ENCODE assay signal across 8 cellular contexts in genomic region chr19:51366050-51366998, GRCh38. TPM values are rescaled to one million over a fixed set of nuclear protein-coding genes. Genes with fewer than 3 reads are reported as not detected.
A peak's percentile ranks its signal among the peaks of the same experiment; 100 is the strongest.
DNase-seq lines count a peak whose midpoint lies in the region; ATAC-seq and TF ChIP-seq lines count a peak whose summit lies in the region.

Gene ETFB (minus strand): TSS chr19:51366388. CDS start chr19:51366326, 62 bp downstream.

- ATAC-seq in GM21381 (IDR thresholded peaks at IDR 0.05; ENCODE audit: unreplicated experiment) = peak; percentile 48
- ATAC-seq in foreskin keratinocyte = peak; percentile 78

- H3K27ac ChIP-seq in CD8-positive, alpha-beta memory T cell (ENCODE audit: low read depth, low read length) = peak within 1 kb of the TSS; percentile 94
- H3K27ac ChIP-seq in foreskin keratinocyte (peak within 1 kb of the TSS; percentile 60), neural progenitor cell (peak within 1 kb of the TSS; percentile 2), stomach (peak within 1 kb of the TSS; percentile 85 to 98 (median 93))

- peak within 1 kb of the TSS; percentile 89 to 99 (median 95) for H3K4me3 Mint-ChIP-seq in CD8-positive, alpha-beta memory T cell
- H3K4me3 Mint-ChIP-seq in IgD-negative memory B cell (peak within 1 kb of the TSS; percentile 89 to 98 (median 96)), neural progenitor cell (peak within 1 kb of the TSS; percentile 99)

- H3K27me3 ChIP-seq in CD8-positive, alpha-beta memory T cell (ENCODE audit: insufficient read depth, low read length, poor library complexity, severe bottlenecking) = no peaks in the 10 kb centered on the region
- no peaks in the 10 kb centered on the region for H3K27me3 ChIP-seq in foreskin keratinocyte
- H3K27me3 ChIP-seq in neural progenitor cell = no peaks in the 10 kb centered on the region
- H3K27me3 ChIP-seq in stomach = no peaks in the 10 kb centered on the region

- H3K9ac ChIP-seq in neural progenitor cell = peak within 1 kb of the TSS; percentile 69

- no peaks in the 10 kb centered on the region for H3K36me3 ChIP-seq in CD8-positive, alpha-beta memory T cell (ENCODE audit: insufficient read depth, low read length)
- H3K36me3 ChIP-seq in neural progenitor cell (no peaks in the 10 kb centered on the region), stomach (no peaks in the 10 kb centered on the region)

- H3K9me3 ChIP-seq in CD8-positive, alpha-beta memory T cell (ENCODE audit: low read length) = no peaks in the 10 kb centered on the region
- H3K9me3 ChIP-seq in neural progenitor cell (ENCODE audit: low read depth) (no peaks in the 10 kb centered on the region), stomach (no peaks in the 10 kb centered on the region)

- peaks cover 0 to 10% of the 10 kb centered on the region in 2 donors for H3K27me3 Mint-ChIP-seq in CD8-positive, alpha-beta memory T cell
- H3K27me3 Mint-ChIP-seq in IgD-negative memory B cell (no peaks in the 10 kb centered on the region), neural progenitor cell (ENCODE audit: insufficient read depth, low read depth) (peaks cover 9% of the 10 kb centered on the region)

- H3K36me3 Mint-ChIP-seq in CD8-positive, alpha-beta memory T cell = peaks cover 0 to 18% (median 3%) of the 10 kb centered on the region in 3 donors
- H3K36me3 Mint-ChIP-seq in IgD-negative memory B cell (no peaks in the 10 kb centered on the region), neural progenitor cell (no peaks in the 10 kb centered on the region)

- peaks cover 57 to 88% (median 69%) of the 10 kb centered on the region in 3 donors for H3K4me1 Mint-ChIP-seq in CD8-positive, alpha-beta memory T cell
- peaks cover 6 to 24% (median 16%) of the 10 kb centered on the region in 3 donors for H3K4me1 Mint-ChIP-seq in IgD-negative memory B cell
- peaks cover 24% of the 10 kb centered on the region for H3K4me1 Mint-ChIP-seq in neural progenitor cell

- intact Hi-C loops in stomach (cut with DNase I; ENCODE audit: low total_unique reads) = no loop called here

- CTCF ChIA-PET in CD8-positive, alpha-beta memory T cell (lab: Charles Lee) = interaction anchor here (0.9 kb wide), 1 partner anchor 28 kb away, joined by 4 read pairs; no protein-coding TSS in a partner anchor

- TF ChIP-seq EP300 in stomach (IDR thresholded peaks at IDR 0.05) = no peak

- no peaks in the 10 kb centered on the region for H3K9me3 Mint-ChIP-seq in CD8-positive, alpha-beta memory T cell
- H3K9me3 Mint-ChIP-seq in IgD-negative memory B cell = no peaks in the 10 kb centered on the region
- H3K9me3 Mint-ChIP-seq in neural progenitor cell = no peaks in the 10 kb centered on the region

- H3K27ac Mint-ChIP-seq in CD8-positive, alpha-beta memory T cell = peak within 1 kb of the TSS; percentile 93 to 100 (median 99)
- peak within 1 kb of the TSS; percentile 89 to 98 (median 97) for H3K27ac Mint-ChIP-seq in IgD-negative memory B cell
- peak within 1 kb of the TSS; percentile 96 for H3K27ac Mint-ChIP-seq in neural progenitor cell

- in situ Hi-C loops in SK-MEL-5 (cut with HindIII; ENCODE audit: low pct_unique_long_range_greater_than_20kb, low sequenced_read_pairs) = no loop called here

- H2AFZ ChIP-seq in neural progenitor cell (replicated peaks) = peak within 1 kb of the TSS; percentile 47

- peaks cover 14% of the 10 kb centered on the region for H3F3A ChIP-seq in neural progenitor cell (ENCODE audit: low read depth)

- WGBS in stomach, 5 donors = 0 to 1% (median 0%) methylated on average over 47 to 64 of the region's 64 CpGs

- H3K4me2 ChIP-seq in neural progenitor cell = peak within 1 kb of the TSS; percentile 93

- peak; percentile 85 to 93 (median 86) for DNase-seq in CD8-positive, alpha-beta memory T cell
- DNase-seq in SK-MEL-5 (ENCODE audit: low read depth, low spot score) (peak; percentile 98), foreskin keratinocyte (peak; percentile 88 to 93), neural progenitor cell (ENCODE audit: low spot score) (peak; percentile 99), stomach (peak; percentile 98)
- DNase-seq in activated naive CD4-positive, alpha-beta T cell (lab: John Stamatoyannopoulos, UW) = peak; percentile 63 to 83 (median 77)

- TF ChIP-seq CTCF in foreskin keratinocyte (conservative IDR thresholded peaks at IDR 0.05) (no peak), neural progenitor cell (IDR thresholded peaks at IDR 0.05) (no peak), stomach (IDR thresholded peaks at IDR 0.05) (no peak)

- POLR2A ChIA-PET in CD8-positive, alpha-beta memory T cell (lab: Charles Lee) = interaction anchor here (0.5 to 1.1 kb wide), 3 partner anchors 12 to 71 kb away, joined by 3 to 5 read pairs (median 5); no protein-coding TSS in a partner anchor

- no peaks in the 10 kb centered on the region for H3K79me2 ChIP-seq in neural progenitor cell (ENCODE audit: low read depth)

- peak in 1 of 4 donors; percentile 83 for TF ChIP-seq POLR2A in stomach (IDR thresholded peaks at IDR 0.05)

- H3K4me3 ChIP-seq in CD8-positive, alpha-beta memory T cell (ENCODE audit: low read length) = peak within 1 kb of the TSS; percentile 99
- peak within 1 kb of the TSS; percentile 80 for H3K4me3 ChIP-seq in neural progenitor cell
- H3K4me3 ChIP-seq in stomach = peak within 1 kb of the TSS; percentile 72 to 85 (median 77)

- no peaks in the 10 kb centered on the region for H4K20me1 ChIP-seq in neural progenitor cell (ENCODE audit: low read depth)

- peaks cover 37% of the 10 kb centered on the region for H3K4me1 ChIP-seq in CD8-positive, alpha-beta memory T cell (ENCODE audit: insufficient read depth, low read length)
- H3K4me1 ChIP-seq in foreskin keratinocyte (no peaks in the 10 kb centered on the region), neural progenitor cell (peaks cover 7% of the 10 kb centered on the region), stomach (peaks cover 14 to 53% (median 50%) of the 10 kb centered on the region in 4 donors)

RNA-seq across cellular contexts. Expression of gene ETFB, which starts in this region (rescaled TPM):
- total RNA-seq in CD8-positive, alpha-beta memory T cell = 100 to 1,000 TPM; 122 to 124 TPM
- 80.0 TPM for polyA plus RNA-seq in CD8-positive, alpha-beta memory T cell
- 91.4 TPM for polyA plus RNA-seq in IgD-negative memory B cell
- 127 and 138 TPM in 2 replicates for total RNA-seq in SK-MEL-5 (2014; rRNA removed; shearing (Covaris generic))
- 111 and 161 TPM in 2 replicates for polyA plus RNA-seq in SK-MEL-5 (2015; cell fraction: cytosol; rRNA removed)
- 32.0 and 49.9 TPM in 2 replicates for polyA plus RNA-seq in SK-MEL-5 (2015; cell fraction: nucleus; rRNA removed)
- 74.1 and 82.2 TPM in 2 replicates for total RNA-seq in foreskin keratinocyte
- polyA plus RNA-seq in foreskin keratinocyte = 119 and 120 TPM in 2 replicates
- total RNA-seq in neural progenitor cell (ENCODE audit: low replicate concordance) = 27.0 and 38.9 TPM in 2 replicates
- total RNA-seq in stomach = 100 to 1,000 TPM in 1 of 5 donors, 10 to 100 TPM in 3, 1 to 10 TPM in 1; 1.2 to 211 (median 53.4) TPM
- polyA plus RNA-seq in stomach = 100 to 1,000 TPM; 146 to 177 (median 157) TPM

Comparison
In these comparisons a context has a peak if more than half of its experiments do, and no peak if none do; other contexts are left out.
1. Peak in every context shown above with its lines: DNase-seq, ATAC-seq, H3K4me3 ChIP-seq and H3K27ac ChIP-seq.
2. H3K27ac ChIP-seq: peak in every context shown above with its lines; median percentile 94 in CD8-positive, alpha-beta memory T cell; 93 in stomach; 60 in foreskin keratinocyte; 2 in neural progenitor cell.